1 cellular context compared by ENCODE assay signal in the genomic region with DNA sequence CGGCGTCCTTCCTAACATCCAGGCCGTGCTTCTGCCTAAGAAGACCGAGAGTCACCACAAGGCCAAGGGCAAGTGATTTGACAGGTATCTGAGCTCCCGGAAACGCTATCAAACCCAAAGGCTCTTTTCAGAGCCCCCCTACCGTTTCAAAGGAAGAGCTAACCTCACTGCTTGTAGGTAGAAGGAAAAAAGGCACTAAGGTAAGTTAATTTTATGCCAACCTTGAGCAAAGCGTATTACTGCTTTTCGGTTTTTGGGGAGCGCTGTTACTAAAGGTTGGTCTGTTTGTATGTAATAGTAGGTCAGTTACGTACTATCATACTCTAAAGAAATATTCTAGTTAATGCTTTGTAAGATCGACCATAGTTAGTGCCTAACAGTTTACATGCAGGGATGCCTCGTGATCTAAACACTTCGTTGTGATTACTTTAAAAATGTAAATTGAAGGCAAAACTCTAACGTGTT.
A peak's percentile ranks its signal among the peaks of the same experiment; 100 is the strongest.
TF ChIP-seq lines count a peak whose summit lies in the region.

No MANE protein-coding gene starts in this region.

TF ChIP-seq in HepG2, 621 proteins besides CTCF, POLR2A, EP300 and RAD21 (continued from another document and continues in another):
- TF ChIP-seq, protein P1, sequence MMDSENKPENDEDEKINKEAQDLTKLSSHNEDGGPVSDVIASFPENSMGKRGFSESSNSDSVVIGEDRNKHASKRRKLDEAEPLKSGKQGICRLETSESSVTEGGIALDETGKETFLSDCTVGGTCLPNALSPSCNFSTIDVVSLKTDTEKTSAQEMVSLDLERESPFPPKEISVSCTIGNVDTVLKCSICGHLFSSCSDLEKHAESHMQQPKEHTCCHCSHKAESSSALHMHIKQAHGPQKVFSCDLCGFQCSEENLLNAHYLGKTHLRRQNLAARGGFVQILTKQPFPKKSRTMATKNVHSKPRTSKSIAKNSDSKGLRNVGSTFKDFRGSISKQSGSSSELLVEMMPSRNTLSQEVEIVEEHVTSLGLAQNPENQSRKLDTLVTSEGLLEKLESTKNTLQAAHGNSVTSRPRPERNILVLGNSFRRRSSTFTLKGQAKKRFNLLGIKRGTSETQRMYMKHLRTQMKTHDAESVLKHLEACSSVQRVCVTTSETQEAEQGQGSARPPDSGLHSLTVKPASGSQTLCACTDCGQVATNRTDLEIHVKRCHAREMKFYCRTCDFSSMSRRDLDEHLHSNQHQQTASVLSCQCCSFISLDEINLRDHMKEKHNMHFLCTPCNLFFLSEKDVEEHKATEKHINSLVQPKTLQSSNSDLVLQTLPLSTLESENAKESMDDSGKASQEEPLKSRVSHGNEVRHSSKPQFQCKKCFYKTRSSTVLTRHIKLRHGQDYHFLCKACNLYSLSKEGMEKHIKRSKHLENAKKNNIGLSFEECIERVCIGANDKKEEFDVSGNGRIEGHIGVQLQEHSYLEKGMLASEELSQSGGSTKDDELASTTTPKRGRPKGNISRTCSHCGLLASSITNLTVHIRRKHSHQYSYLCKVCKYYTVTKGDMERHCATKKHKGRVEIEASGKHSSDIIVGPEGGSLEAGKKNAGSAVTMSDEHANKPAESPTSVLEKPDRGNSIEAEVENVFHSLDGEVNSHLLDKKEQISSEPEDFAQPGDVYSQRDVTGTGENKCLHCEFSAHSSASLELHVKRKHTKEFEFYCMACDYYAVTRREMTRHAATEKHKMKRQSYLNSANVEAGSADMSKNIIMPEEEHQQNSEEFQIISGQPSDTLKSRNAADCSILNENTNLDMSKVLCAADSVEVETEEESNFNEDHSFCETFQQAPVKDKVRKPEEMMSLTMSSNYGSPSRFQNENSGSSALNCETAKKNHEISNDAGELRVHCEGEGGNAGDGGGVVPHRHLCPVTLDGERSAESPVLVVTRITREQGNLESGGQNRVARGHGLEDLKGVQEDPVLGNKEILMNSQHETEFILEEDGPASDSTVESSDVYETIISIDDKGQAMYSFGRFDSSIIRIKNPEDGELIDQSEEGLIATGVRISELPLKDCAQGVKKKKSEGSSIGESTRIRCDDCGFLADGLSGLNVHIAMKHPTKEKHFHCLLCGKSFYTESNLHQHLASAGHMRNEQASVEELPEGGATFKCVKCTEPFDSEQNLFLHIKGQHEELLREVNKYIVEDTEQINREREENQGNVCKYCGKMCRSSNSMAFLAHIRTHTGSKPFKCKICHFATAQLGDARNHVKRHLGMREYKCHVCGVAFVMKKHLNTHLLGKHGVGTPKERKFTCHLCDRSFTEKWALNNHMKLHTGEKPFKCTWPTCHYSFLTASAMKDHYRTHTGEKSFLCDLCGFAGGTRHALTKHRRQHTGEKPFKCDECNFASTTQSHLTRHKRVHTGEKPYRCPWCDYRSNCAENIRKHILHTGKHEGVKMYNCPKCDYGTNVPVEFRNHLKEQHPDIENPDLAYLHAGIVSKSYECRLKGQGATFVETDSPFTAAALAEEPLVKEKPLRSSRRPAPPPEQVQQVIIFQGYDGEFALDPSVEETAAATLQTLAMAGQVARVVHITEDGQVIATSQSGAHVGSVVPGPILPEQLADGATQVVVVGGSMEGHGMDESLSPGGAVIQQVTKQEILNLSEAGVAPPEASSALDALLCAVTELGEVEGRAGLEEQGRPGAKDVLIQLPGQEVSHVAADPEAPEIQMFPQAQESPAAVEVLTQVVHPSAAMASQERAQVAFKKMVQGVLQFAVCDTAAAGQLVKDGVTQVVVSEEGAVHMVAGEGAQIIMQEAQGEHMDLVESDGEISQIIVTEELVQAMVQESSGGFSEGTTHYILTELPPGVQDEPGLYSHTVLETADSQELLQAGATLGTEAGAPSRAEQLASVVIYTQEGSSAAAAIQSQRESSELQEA (CRISPR knock-in tag; IDR thresholded peaks at IDR 0.05; ENCODE audit: not compliant biosample characterization), result no peak
- no peak for TF ChIP-seq NBN (conservative IDR thresholded peaks at IDR 0.05)
- TF ChIP-seq, protein P2, sequence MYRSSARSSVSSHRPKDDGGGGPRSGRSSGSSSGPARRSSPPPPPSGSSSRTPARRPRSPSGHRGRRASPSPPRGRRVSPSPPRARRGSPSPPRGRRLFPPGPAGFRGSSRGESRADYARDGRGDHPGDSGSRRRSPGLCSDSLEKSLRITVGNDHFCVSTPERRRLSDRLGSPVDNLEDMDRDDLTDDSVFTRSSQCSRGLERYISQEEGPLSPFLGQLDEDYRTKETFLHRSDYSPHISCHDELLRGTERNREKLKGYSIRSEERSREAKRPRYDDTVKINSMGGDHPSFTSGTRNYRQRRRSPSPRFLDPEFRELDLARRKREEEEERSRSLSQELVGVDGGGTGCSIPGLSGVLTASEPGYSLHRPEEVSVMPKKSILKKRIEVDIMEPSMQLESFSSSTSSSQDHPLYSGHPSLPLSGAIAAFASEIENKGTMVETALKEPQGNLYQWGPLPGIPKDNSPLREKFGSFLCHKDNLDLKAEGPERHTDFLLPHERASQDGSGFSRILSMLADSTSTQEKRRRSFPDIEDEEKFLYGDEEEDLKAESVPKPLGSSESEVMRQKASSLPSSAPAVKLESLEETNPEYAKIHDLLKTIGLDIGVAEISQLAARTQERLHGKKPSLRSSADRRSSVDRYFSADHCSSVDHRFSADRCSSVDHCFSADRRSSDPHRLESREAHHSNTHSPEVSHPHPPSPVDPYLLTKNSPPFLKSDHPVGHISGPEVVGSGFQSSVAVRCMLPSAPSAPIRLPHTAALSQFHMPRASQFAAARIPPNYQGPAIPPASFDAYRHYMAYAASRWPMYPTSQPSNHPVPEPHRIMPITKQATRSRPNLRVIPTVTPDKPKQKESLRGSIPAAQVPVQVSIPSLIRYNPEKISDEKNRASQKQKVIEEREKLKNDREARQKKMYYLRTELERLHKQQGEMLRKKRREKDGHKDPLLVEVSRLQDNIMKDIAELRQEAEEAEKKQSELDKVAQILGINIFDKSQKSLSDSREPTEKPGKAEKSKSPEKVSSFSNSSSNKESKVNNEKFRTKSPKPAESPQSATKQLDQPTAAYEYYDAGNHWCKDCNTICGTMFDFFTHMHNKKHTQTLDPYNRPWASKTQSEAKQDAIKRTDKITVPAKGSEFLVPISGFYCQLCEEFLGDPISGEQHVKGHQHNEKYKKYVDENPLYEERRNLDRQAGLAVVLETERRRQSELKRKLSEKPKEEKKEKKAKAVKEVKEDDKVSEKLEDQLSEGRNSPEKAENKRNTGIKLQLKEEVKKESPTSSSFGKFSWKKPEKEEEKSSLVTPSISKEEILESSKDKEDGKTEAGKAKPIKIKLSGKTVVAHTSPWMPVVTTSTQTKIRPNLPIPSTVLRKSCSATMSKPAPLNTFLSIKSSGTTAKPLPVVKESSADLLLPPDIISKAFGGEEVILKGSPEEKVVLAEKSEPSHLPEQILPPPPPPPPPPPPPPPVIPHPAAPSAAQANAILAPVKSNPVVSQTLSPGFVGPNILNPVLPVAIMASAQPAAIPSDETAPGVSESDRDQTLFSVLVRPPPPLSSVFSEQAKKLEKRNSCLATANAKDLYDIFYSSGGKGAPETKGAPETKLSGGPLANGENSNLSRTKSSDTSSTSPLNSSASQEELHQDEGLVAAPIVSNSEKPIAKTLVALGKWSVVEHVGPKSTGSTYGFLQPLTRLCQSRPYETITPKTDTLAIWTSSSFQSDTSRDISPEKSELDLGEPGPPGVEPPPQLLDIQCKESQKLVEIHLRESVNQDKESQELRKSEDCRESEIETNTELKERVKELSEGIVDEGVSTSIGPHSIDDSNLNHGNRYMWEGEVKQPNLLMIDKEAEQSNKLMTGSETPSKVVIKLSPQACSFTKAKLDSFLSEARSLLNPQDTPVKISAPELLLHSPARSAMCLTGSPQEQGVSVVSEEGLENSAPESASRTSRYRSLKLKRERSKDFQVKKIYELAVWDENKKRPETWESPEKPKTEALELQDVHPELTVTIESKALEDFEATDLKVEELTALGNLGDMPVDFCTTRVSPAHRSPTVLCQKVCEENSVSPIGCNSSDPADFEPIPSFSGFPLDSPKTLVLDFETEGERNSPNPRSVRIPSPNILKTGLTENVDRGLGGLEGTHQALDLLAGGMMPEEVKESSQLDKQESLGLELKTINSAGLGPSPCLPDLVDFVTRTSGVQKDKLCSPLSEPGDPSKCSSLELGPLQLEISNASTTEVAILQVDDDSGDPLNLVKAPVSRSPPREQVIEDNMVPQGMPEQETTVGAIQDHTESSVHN (CRISPR knock-in tag; IDR thresholded peaks at IDR 0.05), result no peak
- TF ChIP-seq, protein P3, sequence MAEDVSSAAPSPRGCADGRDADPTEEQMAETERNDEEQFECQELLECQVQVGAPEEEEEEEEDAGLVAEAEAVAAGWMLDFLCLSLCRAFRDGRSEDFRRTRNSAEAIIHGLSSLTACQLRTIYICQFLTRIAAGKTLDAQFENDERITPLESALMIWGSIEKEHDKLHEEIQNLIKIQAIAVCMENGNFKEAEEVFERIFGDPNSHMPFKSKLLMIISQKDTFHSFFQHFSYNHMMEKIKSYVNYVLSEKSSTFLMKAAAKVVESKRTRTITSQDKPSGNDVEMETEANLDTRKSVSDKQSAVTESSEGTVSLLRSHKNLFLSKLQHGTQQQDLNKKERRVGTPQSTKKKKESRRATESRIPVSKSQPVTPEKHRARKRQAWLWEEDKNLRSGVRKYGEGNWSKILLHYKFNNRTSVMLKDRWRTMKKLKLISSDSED (CRISPR knock-in tag; IDR thresholded peaks at IDR 0.05), result no peak
- TF ChIP-seq HCFC1 (IDR thresholded peaks at IDR 0.05; ENCODE audit: low read depth, low read length), result no peak
- no peak for TF ChIP-seq MTF2 (CRISPR knock-in tag; IDR thresholded peaks at IDR 0.05; ENCODE audit: borderline replicate concordance)
- no peak for TF ChIP-seq NFYB (CRISPR knock-in tag; IDR thresholded peaks at IDR 0.05)
- no peak for TF ChIP-seq ZNF724P (CRISPR knock-in tag; IDR thresholded peaks at IDR 0.05; ENCODE audit: borderline replicate concordance)
- TF ChIP-seq, protein P4, sequence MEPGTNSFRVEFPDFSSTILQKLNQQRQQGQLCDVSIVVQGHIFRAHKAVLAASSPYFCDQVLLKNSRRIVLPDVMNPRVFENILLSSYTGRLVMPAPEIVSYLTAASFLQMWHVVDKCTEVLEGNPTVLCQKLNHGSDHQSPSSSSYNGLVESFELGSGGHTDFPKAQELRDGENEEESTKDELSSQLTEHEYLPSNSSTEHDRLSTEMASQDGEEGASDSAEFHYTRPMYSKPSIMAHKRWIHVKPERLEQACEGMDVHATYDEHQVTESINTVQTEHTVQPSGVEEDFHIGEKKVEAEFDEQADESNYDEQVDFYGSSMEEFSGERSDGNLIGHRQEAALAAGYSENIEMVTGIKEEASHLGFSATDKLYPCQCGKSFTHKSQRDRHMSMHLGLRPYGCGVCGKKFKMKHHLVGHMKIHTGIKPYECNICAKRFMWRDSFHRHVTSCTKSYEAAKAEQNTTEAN (CRISPR knock-in tag; conservative IDR thresholded peaks at IDR 0.05), result no peak; the same call in 1 of the 2 replicates
- TF ChIP-seq AHR (CRISPR knock-in tag; IDR thresholded peaks at IDR 0.05), result no peak
- TF ChIP-seq, protein P5, sequence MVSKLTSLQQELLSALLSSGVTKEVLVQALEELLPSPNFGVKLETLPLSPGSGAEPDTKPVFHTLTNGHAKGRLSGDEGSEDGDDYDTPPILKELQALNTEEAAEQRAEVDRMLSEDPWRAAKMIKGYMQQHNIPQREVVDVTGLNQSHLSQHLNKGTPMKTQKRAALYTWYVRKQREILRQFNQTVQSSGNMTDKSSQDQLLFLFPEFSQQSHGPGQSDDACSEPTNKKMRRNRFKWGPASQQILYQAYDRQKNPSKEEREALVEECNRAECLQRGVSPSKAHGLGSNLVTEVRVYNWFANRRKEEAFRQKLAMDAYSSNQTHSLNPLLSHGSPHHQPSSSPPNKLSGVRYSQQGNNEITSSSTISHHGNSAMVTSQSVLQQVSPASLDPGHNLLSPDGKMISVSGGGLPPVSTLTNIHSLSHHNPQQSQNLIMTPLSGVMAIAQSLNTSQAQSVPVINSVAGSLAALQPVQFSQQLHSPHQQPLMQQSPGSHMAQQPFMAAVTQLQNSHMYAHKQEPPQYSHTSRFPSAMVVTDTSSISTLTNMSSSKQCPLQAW (CRISPR knock-in tag; IDR thresholded peaks at IDR 0.05), result no peak
- TF ChIP-seq, protein P6, sequence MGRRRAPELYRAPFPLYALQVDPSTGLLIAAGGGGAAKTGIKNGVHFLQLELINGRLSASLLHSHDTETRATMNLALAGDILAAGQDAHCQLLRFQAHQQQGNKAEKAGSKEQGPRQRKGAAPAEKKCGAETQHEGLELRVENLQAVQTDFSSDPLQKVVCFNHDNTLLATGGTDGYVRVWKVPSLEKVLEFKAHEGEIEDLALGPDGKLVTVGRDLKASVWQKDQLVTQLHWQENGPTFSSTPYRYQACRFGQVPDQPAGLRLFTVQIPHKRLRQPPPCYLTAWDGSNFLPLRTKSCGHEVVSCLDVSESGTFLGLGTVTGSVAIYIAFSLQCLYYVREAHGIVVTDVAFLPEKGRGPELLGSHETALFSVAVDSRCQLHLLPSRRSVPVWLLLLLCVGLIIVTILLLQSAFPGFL (CRISPR knock-in tag; IDR thresholded peaks at IDR 0.05), result no peak
- TF ChIP-seq FOXJ3 (CRISPR knock-in tag; IDR thresholded peaks at IDR 0.05; ENCODE audit: borderline replicate concordance), result no peak
- 0 out of 2 replicates have a peak, but pooled peaks have one; percentile 32 for TF ChIP-seq HOXA7 (CRISPR knock-in tag; IDR thresholded peaks at IDR 0.05)
- TF ChIP-seq ZNF567 (CRISPR knock-in tag; IDR thresholded peaks at IDR 0.05; ENCODE audit: borderline replicate concordance), result no peak
- no peak for TF ChIP-seq ZNF264 (CRISPR knock-in tag; IDR thresholded peaks at IDR 0.05)
- TF ChIP-seq ATF7 (IDR thresholded peaks at IDR 0.05), result no peak
- no peak for TF ChIP-seq ATF7 (CRISPR knock-in tag; IDR thresholded peaks at IDR 0.05)
- TF ChIP-seq, protein P7, sequence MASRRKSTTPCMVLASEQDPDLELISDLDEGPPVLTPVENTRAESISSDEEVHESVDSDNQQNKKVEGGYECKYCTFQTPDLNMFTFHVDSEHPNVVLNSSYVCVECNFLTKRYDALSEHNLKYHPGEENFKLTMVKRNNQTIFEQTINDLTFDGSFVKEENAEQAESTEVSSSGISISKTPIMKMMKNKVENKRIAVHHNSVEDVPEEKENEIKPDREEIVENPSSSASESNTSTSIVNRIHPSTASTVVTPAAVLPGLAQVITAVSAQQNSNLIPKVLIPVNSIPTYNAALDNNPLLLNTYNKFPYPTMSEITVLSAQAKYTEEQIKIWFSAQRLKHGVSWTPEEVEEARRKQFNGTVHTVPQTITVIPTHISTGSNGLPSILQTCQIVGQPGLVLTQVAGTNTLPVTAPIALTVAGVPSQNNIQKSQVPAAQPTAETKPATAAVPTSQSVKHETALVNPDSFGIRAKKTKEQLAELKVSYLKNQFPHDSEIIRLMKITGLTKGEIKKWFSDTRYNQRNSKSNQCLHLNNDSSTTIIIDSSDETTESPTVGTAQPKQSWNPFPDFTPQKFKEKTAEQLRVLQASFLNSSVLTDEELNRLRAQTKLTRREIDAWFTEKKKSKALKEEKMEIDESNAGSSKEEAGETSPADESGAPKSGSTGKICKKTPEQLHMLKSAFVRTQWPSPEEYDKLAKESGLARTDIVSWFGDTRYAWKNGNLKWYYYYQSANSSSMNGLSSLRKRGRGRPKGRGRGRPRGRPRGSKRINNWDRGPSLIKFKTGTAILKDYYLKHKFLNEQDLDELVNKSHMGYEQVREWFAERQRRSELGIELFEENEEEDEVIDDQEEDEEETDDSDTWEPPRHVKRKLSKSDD (CRISPR knock-in tag; IDR thresholded peaks at IDR 0.05; ENCODE audit: low read depth), result no peak
- no peak for TF ChIP-seq ARNTL (CRISPR knock-in tag; IDR thresholded peaks at IDR 0.05)
- TF ChIP-seq CBX5 (CRISPR knock-in tag; IDR thresholded peaks at IDR 0.05; ENCODE audit: borderline replicate concordance), result no peak; the same call in 1 of the 2 replicates
- TF ChIP-seq ZSCAN22 (CRISPR knock-in tag; IDR thresholded peaks at IDR 0.05), result no peak
- TF ChIP-seq EEA1 (CRISPR knock-in tag; IDR thresholded peaks at IDR 0.05; ENCODE audit: borderline replicate concordance), result no peak; the same call in 1 of the 2 replicates
- TF ChIP-seq, protein P8, sequence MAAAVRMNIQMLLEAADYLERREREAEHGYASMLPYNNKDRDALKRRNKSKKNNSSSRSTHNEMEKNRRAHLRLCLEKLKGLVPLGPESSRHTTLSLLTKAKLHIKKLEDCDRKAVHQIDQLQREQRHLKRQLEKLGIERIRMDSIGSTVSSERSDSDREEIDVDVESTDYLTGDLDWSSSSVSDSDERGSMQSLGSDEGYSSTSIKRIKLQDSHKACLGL (CRISPR knock-in tag; IDR thresholded peaks at IDR 0.05), result no peak
- TF ChIP-seq CEBPB (IDR thresholded peaks at IDR 0.05; ENCODE audit: borderline replicate concordance, low read depth, low read length), result no peak
